In the genomic region with DNA sequence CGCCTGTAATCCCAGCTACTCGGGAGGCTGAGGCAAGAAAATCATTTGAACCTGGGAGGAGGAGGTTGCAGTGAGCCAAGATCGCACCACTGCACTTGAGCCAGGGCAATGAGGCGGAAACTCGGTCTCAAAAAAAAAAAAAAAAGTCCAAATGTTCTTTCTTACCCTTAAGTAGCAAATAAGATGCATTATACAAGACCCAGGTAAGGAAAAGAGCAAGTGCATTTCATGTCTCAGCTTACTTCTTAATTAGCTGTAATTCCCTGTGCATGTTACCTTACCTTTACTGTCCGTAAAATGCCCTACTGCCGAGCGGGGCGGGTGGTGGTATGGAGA, we compare ENCODE assay signal across 9 cellular contexts. TPM values are rescaled to one million over a fixed set of nuclear protein-coding genes. Genes with fewer than 3 reads are reported as not detected.
DNase-seq lines count a peak whose midpoint lies in the region; ATAC-seq and TF ChIP-seq lines count a peak whose summit lies in the region.
"Had no signal": no experiment of that assay in that cellular context is flagged by ENCODE, and none has a peak within 500 bp of the region (broad histone marks: within the 10 kb centered on the region; RNA-seq: fewer than 3 reads in every experiment).

No MANE protein-coding gene starts in this region.

- H3K4me3 Mint-ChIP-seq in activated CD4-positive, alpha-beta T cell treated with anti-CD3 and anti-CD28 coated beads, Interleukin-2, amount 10 ng/mL, durations not matched to agents 24 days and 14 days: peak overlapping the region; percentile 89
- peak overlapping the region; percentile 86 for H3K4me3 Mint-ChIP-seq in activated naive CD8-positive, alpha-beta T cell treated with anti-CD3 and anti-CD28 coated beads, Interleukin-2, amount 50 U/mL, for 24 hours

- peak overlapping the region; percentile 76 to 89 (median 86) for H3K27ac ChIP-seq in stomach

- H3K27me3 ChIP-seq in kidney epithelial cell (ENCODE audit: control insufficient read depth, insufficient read depth, low read length): no peaks in the 10 kb centered on the region
- H3K27me3 ChIP-seq in stomach: no peaks in the 10 kb centered on the region

- H3K36me3 Mint-ChIP-seq in activated CD4-positive, alpha-beta T cell treated with anti-CD3 and anti-CD28 coated beads, Interleukin-2, amount 10 ng/mL, durations not matched to agents 24 days and 14 days (ENCODE audit: low read depth): peaks cover 13% of the 10 kb centered on the region
- H3K36me3 Mint-ChIP-seq in activated naive CD8-positive, alpha-beta T cell treated with anti-CD3 and anti-CD28 coated beads, Interleukin-2, amount 50 U/mL, for 24 hours (ENCODE audit: low read depth): peaks cover 13% of the 10 kb centered on the region

- no peak for TF ChIP-seq CTCF in kidney epithelial cell (IDR thresholded peaks at IDR 0.05; ENCODE audit: insufficient read depth, low read length, poor library complexity, severe bottlenecking)
- no peak for TF ChIP-seq CTCF in stomach (IDR thresholded peaks at IDR 0.05)

- H3K9me3 Mint-ChIP-seq in activated CD4-positive, alpha-beta T cell treated with anti-CD3 and anti-CD28 coated beads, Interleukin-2, amount 10 ng/mL, durations not matched to agents 24 days and 14 days: peaks cover 14% of the 10 kb centered on the region
- H3K9me3 Mint-ChIP-seq in activated naive CD8-positive, alpha-beta T cell treated with anti-CD3 and anti-CD28 coated beads, Interleukin-2, amount 50 U/mL, for 24 hours: no peaks in the 10 kb centered on the region

- no peak for TF ChIP-seq EP300 in stomach (IDR thresholded peaks at IDR 0.05)

- ATAC-seq in activated naive CD8-positive, alpha-beta T cell treated with anti-CD3 and anti-CD28 coated beads, Interleukin-2, amount 50 U/mL, for 24 hours: no peak
- ATAC-seq in GM21367 (IDR thresholded peaks at IDR 0.05; ENCODE audit: unreplicated experiment) (no peak), GM19397 (IDR thresholded peaks at IDR 0.05; ENCODE audit: unreplicated experiment) (no peak)
- ATAC-seq: HCT116 had no signal

- H3K36me3 ChIP-seq in kidney epithelial cell (ENCODE audit: control insufficient read depth, insufficient read depth, low read length): no peaks in the 10 kb centered on the region
- no peaks in the 10 kb centered on the region for H3K36me3 ChIP-seq in stomach

- no peak for TF ChIP-seq POLR2A in stomach (IDR thresholded peaks at IDR 0.05)

- H3K27me3 Mint-ChIP-seq in activated CD4-positive, alpha-beta T cell treated with anti-CD3 and anti-CD28 coated beads, Interleukin-2, amount 10 ng/mL, durations not matched to agents 24 days and 14 days: no peaks in the 10 kb centered on the region
- H3K27me3 Mint-ChIP-seq in activated naive CD8-positive, alpha-beta T cell treated with anti-CD3 and anti-CD28 coated beads, Interleukin-2, amount 50 U/mL, for 24 hours: no peaks in the 10 kb centered on the region

- peaks cover 13% of the 10 kb centered on the region for H3K4me1 Mint-ChIP-seq in activated CD4-positive, alpha-beta T cell treated with anti-CD3 and anti-CD28 coated beads, Interleukin-2, amount 10 ng/mL, durations not matched to agents 24 days and 14 days
- H3K4me1 Mint-ChIP-seq in activated naive CD8-positive, alpha-beta T cell treated with anti-CD3 and anti-CD28 coated beads, Interleukin-2, amount 50 U/mL, for 24 hours: peaks cover 36% of the 10 kb centered on the region

- H3K9me3 ChIP-seq in stomach: no peaks in the 10 kb centered on the region

- H3K4me3 ChIP-seq in kidney epithelial cell (ENCODE audit: low read depth, low read length): peak overlapping the region; percentile 72
- H3K4me3 ChIP-seq in stomach: peak overlapping the region; percentile 65 to 83 (median 68)

- no peak overlapping the region for H3K27ac Mint-ChIP-seq in activated CD4-positive, alpha-beta T cell treated with anti-CD3 and anti-CD28 coated beads, Interleukin-2, amount 10 ng/mL, durations not matched to agents 24 days and 14 days
- peak overlapping the region; percentile 44 for H3K27ac Mint-ChIP-seq in activated naive CD8-positive, alpha-beta T cell treated with anti-CD3 and anti-CD28 coated beads, Interleukin-2, amount 50 U/mL, for 24 hours

- intact Hi-C loops in activated CD4-positive, alpha-beta T cell treated with anti-CD3 and anti-CD28 coated beads, Interleukin-2, amount 10 ng/mL, durations not matched to agents 24 days and 14 days (cut with micrococcal nuclease): loop anchor here (10.0 kb wide), 1 partner anchor 368 kb away; a partner anchor contains a TSS
- intact Hi-C loops in stomach (cut with DNase I; ENCODE audit: low total_unique reads): no loop called here

- no peak for DNase-seq in activated CD4-positive, alpha-beta T cell treated with anti-CD3 and anti-CD28 coated beads, Interleukin-2, amount 10 ng/mL, durations not matched to agents 24 days and 14 days
- DNase-seq in activated CD4-positive, alpha-beta T cell treated with anti-CD3 and anti-CD28 coated beads, Interleukin-2, amount 50 U/mL, for 1 hour: no peak
- no peak for DNase-seq in activated naive CD8-positive, alpha-beta T cell treated with anti-CD3 and anti-CD28 coated beads, Interleukin-2, amount 50 U/mL, for 24 hours
- DNase-seq in kidney epithelial cell (ENCODE audit: low read depth) (no peak), stomach (no peak)
- DNase-seq in stimulated activated CD4-positive, alpha-beta T cell treated with anti-CD3 and anti-CD28 coated beads, Interleukin-4, amount 100 ng/mL, for 24 hours: no peak

- 10 to 29% (median 20%) methylated on average over 9 of the region's 9 CpGs for WGBS in stomach, 5 donors

- H3K4me1 ChIP-seq in stomach: peaks cover 0 to 38% (median 7%) of the 10 kb centered on the region in 4 donors

RNA-seq across cellular contexts. Expression of a gene that starts 3.8 kb away (rescaled TPM):
- total RNA-seq in activated CD4-positive, alpha-beta T cell treated with anti-CD3 and anti-CD28 coated beads, Interleukin-2, amount 10 ng/mL, durations not matched to agents 24 days and 14 days: 2.6 and 3.0 TPM in 2 replicates
- total RNA-seq in kidney epithelial cell (1.8 and 2.5 TPM in 2 replicates), stomach (1 to 10 TPM in 3 of 5 donors, under 1 TPM in 1, not detected in 1; 0.89 to 3.5 (median 1.7) TPM)
- polyA plus RNA-seq in stomach: under 1 TPM; 0.62 to 0.92 (median 0.90) TPM
